24 cellular contexts compared by ENCODE assay signal in the genomic region with DNA sequence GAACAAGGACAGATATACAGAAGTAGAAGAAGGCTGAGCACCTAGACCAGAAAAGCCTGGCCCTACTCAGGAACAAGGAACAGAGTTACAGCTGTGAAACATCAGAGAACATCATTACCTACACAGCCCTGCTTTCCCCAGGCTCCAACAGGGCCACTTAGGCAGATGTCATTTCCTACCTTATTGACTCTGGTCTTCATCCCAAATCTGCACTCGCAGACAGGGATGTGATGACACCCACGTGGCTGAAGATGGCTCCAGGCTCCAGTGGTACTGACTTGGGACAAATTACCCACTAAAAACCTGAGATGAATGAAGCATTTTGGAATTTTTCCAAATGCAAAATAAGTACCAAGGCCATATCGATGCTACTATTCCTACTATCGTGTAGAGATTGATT. TPM values are rescaled to one million over a fixed set of nuclear protein-coding genes. Genes with fewer than 3 reads are reported as not detected.
"Had no signal": no experiment of that assay in that cellular context is flagged by ENCODE, and none has a peak within 500 bp of the region (broad histone marks: within the 10 kb centered on the region; RNA-seq: fewer than 3 reads in every experiment).

No MANE protein-coding gene starts in this region.

- ATAC-seq: activated CD8-positive, alpha-beta T cell treated with anti-CD3 and anti-CD28 coated beads, Interleukin-2, amount 10 ng/mL, durations not matched to agents 7 days and 5 days; T-helper 17 cell had no signal

- H3K27ac ChIP-seq: adrenal gland, Peyer's patch, RWPE1, SJCRH30 had no signal

- H3K9me3 ChIP-seq: adrenal gland, Peyer's patch, SJCRH30 had no signal

- DNase-seq: activated CD4-positive, alpha-beta T cell treated with anti-CD3 and anti-CD28 coated beads for 48 hours; activated CD4-positive, alpha-beta T cell treated with anti-CD3 and anti-CD28 coated beads, Interleukin-2, amount 50 U/mL, for 4 hours; activated CD4-positive, CD25-positive, alpha-beta regulatory T cell treated with anti-CD3 and anti-CD28 coated beads, Interleukin-2, amount 50 U/mL, for 72 hours; activated CD8-positive, alpha-beta memory T cell treated with anti-CD3 and anti-CD28 coated beads, Interleukin-2, amount 50 U/mL, for 48 hours; activated CD8-positive, alpha-beta T cell treated with anti-CD3 and anti-CD28 coated beads, Interleukin-2, amount 10 ng/mL, durations not matched to agents 7 days and 5 days; activated naive CD4-positive, alpha-beta T cell treated with anti-CD3 and anti-CD28 coated beads, Interleukin-2, amount 50 U/mL, for 16 hours; activated naive CD8-positive, alpha-beta T cell treated with anti-CD3 and anti-CD28 coated beads, Interleukin-2, amount 10 ng/mL, durations not matched to agents 7 days and 5 days; activated T-cell treated with anti-CD3 and anti-CD28 coated beads, Interleukin-2, amount 50 U/mL, for 1 hour; cerebellar nuclear complex; MM.1S; NCI-H1105; NCI-H1436; NCI-H1694 treated with DMSO at 0.1 percent for 48 hours; NCI-H2029 treated with DMSO at 0.1 percent for 48 hours; NCI-H446 treated with DMSO at 0.1 percent for 48 hours; NCI-H524 treated with DMSO at 0.1 percent for 48 hours; NCI-H774; Peyer's patch; Right ventricle myocardium superior; SJCRH30; T-helper 17 cell; T-helper 9 cell had no signal

- H3K36me3 ChIP-seq: adrenal gland, Peyer's patch, SJCRH30 had no signal

- H3K4me3 ChIP-seq: adrenal gland, Peyer's patch, SJCRH30 had no signal

- H3K27me3 ChIP-seq: adrenal gland, Peyer's patch, SJCRH30 had no signal

RNA-seq across cellular contexts. Expression of a gene that starts 18.0 kb away (rescaled TPM):
- total RNA-seq: activated naive CD8-positive, alpha-beta T cell treated with anti-CD3 and anti-CD28 coated beads, Interleukin-2, amount 10 ng/mL, durations not matched to agents 7 days and 5 days; T-helper 17 cell had no signal
